ENCODE assay signal across 1 cellular context in genomic region chr13:78430166-78430791, GRCh38.
A peak's percentile ranks its signal among the peaks of the same experiment; 100 is the strongest.
TF ChIP-seq lines count a peak whose summit lies in the region.

No MANE protein-coding gene starts in this region.

TF ChIP-seq in H1, 55 proteins besides CTCF, POLR2A, EP300 and RAD21 (continued from another document):
- no peak for TF ChIP-seq GABPA (IDR thresholded peaks at IDR 0.05; ENCODE audit: borderline replicate concordance, insufficient read depth, low read length)
- TF ChIP-seq NANOG (IDR thresholded peaks at IDR 0.05; ENCODE audit: insufficient read depth, low read depth, low read length, poor library complexity, severe bottlenecking) = no peak
- no peak for TF ChIP-seq TAF7 (optimal IDR thresholded peaks at IDR 0.05; ENCODE audit: borderline replicate concordance, low read depth, low read length)
- TF ChIP-seq NRF1 (IDR thresholded peaks at IDR 0.05; ENCODE audit: low read depth, low read length) = no peak
- TF ChIP-seq BACH1 (IDR thresholded peaks at IDR 0.05; ENCODE audit: low read length) = no peak
- TF ChIP-seq RFX5 (IDR thresholded peaks at IDR 0.05; ENCODE audit: borderline replicate concordance, low read depth, low read length) = no peak
- no peak for TF ChIP-seq BCL11A (IDR thresholded peaks at IDR 0.05; ENCODE audit: low read depth in 2 of 2, low read length in 2 of 2)
- no peak for TF ChIP-seq SIX5 (IDR thresholded peaks at IDR 0.05; ENCODE audit: low read depth, low read length)
- peak; percentile 79 for TF ChIP-seq ASH2L (IDR thresholded peaks at IDR 0.05; ENCODE audit: low read length)
- TF ChIP-seq CHD7 (IDR thresholded peaks at IDR 0.05; ENCODE audit: insufficient replicate concordance, low read length) = no peak
- TF ChIP-seq CHD2 (IDR thresholded peaks at IDR 0.05; ENCODE audit: low read length) = no peak
- TF ChIP-seq RBBP5 (IDR thresholded peaks at IDR 0.05; ENCODE audit: borderline replicate concordance, low read depth, low read length) = 0 out of 2 replicates have a peak, but pooled peaks have one; percentile 61
